ENCODE assay signal across 1 cellular context in genomic region chr7:136117539-136117938, GRCh38.
TF ChIP-seq lines count a peak whose summit lies in the region.

No MANE protein-coding gene starts in this region.

TF ChIP-seq in GM23338, 12 proteins besides CTCF, POLR2A, EP300 and RAD21 (continued from another document):
- no peak for TF ChIP-seq ZNF462 (CRISPR knock-in tag; IDR thresholded peaks at IDR 0.05)
- no peak for TF ChIP-seq ETS1 (IDR thresholded peaks at IDR 0.05)
- TF ChIP-seq CREB1 (CRISPR knock-in tag; IDR thresholded peaks at IDR 0.05; ENCODE audit: low read depth), result no peak
- TF ChIP-seq EZH2phosphoT487 (IDR thresholded peaks at IDR 0.05; ENCODE audit: unreplicated experiment), result no peak
- no peak for TF ChIP-seq STAT1 (IDR thresholded peaks at IDR 0.05; ENCODE audit: unreplicated experiment)
